Comparison of ENCODE assay signal across 1 cellular context in genomic region chr17:62800580-62800979, GRCh38.
TF ChIP-seq lines count a peak whose summit lies in the region.

No MANE protein-coding gene starts in this region.

TF ChIP-seq in GM23338, 12 proteins besides CTCF, POLR2A, EP300 and RAD21 (continued from another document):
- TF ChIP-seq ZNF462 (CRISPR knock-in tag; IDR thresholded peaks at IDR 0.05) (no peak), NANOG (IDR thresholded peaks at IDR 0.05; ENCODE audit: borderline replicate concordance) (no peak), REST (IDR thresholded peaks at IDR 0.05; ENCODE audit: unreplicated experiment) (no peak), ETS1 (IDR thresholded peaks at IDR 0.05) (no peak), EZH2 (IDR thresholded peaks at IDR 0.05; ENCODE audit: low read depth, unreplicated experiment) (no peak), ZNF331 (CRISPR knock-in tag; IDR thresholded peaks at IDR 0.05; ENCODE audit: low read depth) (no peak), JUNB (IDR thresholded peaks at IDR 0.05; ENCODE audit: unreplicated experiment) (no peak), STAT1 (IDR thresholded peaks at IDR 0.05; ENCODE audit: unreplicated experiment) (no peak)
TF ChIP-seq in GM23338: peak in this region for 0.
